In genomic region chr15:55234104-55234799, GRCh38 we compare ENCODE assay signal across 17 cellular contexts. TPM values are rescaled to one million over a fixed set of nuclear protein-coding genes. Genes with fewer than 3 reads are reported as not detected.
DNase-seq lines count a peak whose midpoint lies in the region; ATAC-seq and TF ChIP-seq lines count a peak whose summit lies in the region.
"Had no signal": no experiment of that assay in that cellular context is flagged by ENCODE, and none has a peak within 500 bp of the region (broad histone marks: within the 10 kb centered on the region; RNA-seq: fewer than 3 reads in every experiment).

No MANE protein-coding gene starts in this region.

- H3K27ac ChIP-seq in right lobe of liver = peak overlapping the region in 1 of 3 donors; percentile 62
- H3K27ac ChIP-seq: GM23248, Peyer's patch, SJSA1 had no signal

- DNase-seq in natural killer cell (no peak), right lobe of liver (no peak), NCI-H2081 treated with DMSO at 0.1 percent for 48 hours (lab: John Stamatoyannopoulos, UW) (no peak), GM03348 (ENCODE audit: low spot score) (no peak)
- no peak for DNase-seq in natural killer cell treated with Interleukin-12 subunit alpha and Interleukin-12 subunit beta and Interleukin-15 and Interleukin-18, amount 100 ng/mL, for 72 hours (ENCODE audit: low spot score)
- DNase-seq: ACHN, C1 segment of cervical spinal cord, GM23248, NCI-H1092 treated with DMSO at 0.1 percent for 48 hours, NCI-H146, NCI-H2081, Peyer's patch had no signal

- H3K27me3 ChIP-seq in right lobe of liver = no peaks in the 10 kb centered on the region
- H3K27me3 ChIP-seq: Peyer's patch, SJSA1 had no signal

- intact Hi-C loops in natural killer cell (cut with micrococcal nuclease) = no loop called here
- intact Hi-C loops in right lobe of liver (cut with DNase I) = no loop called here

- peaks cover 0 to 10% (median 2%) of the 10 kb centered on the region in 4 donors for H3K4me1 ChIP-seq in right lobe of liver
- H3K4me1 ChIP-seq: HAP-1, Peyer's patch, SJSA1 had no signal

- no peak overlapping the region for H3K4me3 Mint-ChIP-seq in natural killer cell
- no peak overlapping the region for H3K4me3 Mint-ChIP-seq in natural killer cell treated with Interleukin-12 subunit alpha and Interleukin-12 subunit beta and Interleukin-15 and Interleukin-18, amount 100 ng/mL, for 72 hours
- no peak overlapping the region for H3K4me3 Mint-ChIP-seq in activated T-helper 17 cell treated with anti-CD3 and anti-CD28 coated beads, Interleukin-2, amount 50 U/mL, for 72 hours

- peaks cover 20 to 42% of the 10 kb centered on the region in 2 donors for H3K4me1 Mint-ChIP-seq in natural killer cell
- peaks cover 36 to 48% of the 10 kb centered on the region in 2 donors for H3K4me1 Mint-ChIP-seq in natural killer cell treated with Interleukin-12 subunit alpha and Interleukin-12 subunit beta and Interleukin-15 and Interleukin-18, amount 100 ng/mL, for 72 hours (ENCODE audit: low read depth in 2 of 2)
- H3K4me1 Mint-ChIP-seq in activated T-helper 17 cell treated with anti-CD3 and anti-CD28 coated beads, Interleukin-2, amount 50 U/mL, for 72 hours = peaks cover 40% of the 10 kb centered on the region

- WGBS in right lobe of liver (ENCODE audit: insufficient coverage, low coverage, low lambda C conversion rate, missing lambda C conversion rate) = 34% methylated on average over 2 of the region's 2 CpGs

- H3K36me3 ChIP-seq in right lobe of liver = no peaks in the 10 kb centered on the region
- H3K36me3 ChIP-seq: HAP-1, Peyer's patch had no signal

- no peak for ATAC-seq in natural killer cell
- no peak for ATAC-seq in natural killer cell treated with Interleukin-12 subunit alpha and Interleukin-12 subunit beta and Interleukin-15 and Interleukin-18, amount 100 ng/mL, for 72 hours
- ATAC-seq in activated T-helper 17 cell treated with anti-CD3 and anti-CD28 coated beads, Interleukin-2, amount 50 U/mL, for 72 hours (replicated peaks) = no peak
- ATAC-seq in right lobe of liver = peak; percentile 41 to 78 (median 62)
- no peak for ATAC-seq in HG03135 (IDR thresholded peaks at IDR 0.05; ENCODE audit: unreplicated experiment)
- ATAC-seq: GM12878 had no signal

- H3K27me3 Mint-ChIP-seq in natural killer cell (ENCODE audit: low read depth in 2 of 2) = no peaks in the 10 kb centered on the region
- H3K27me3 Mint-ChIP-seq in natural killer cell treated with Interleukin-12 subunit alpha and Interleukin-12 subunit beta and Interleukin-15 and Interleukin-18, amount 100 ng/mL, for 72 hours = no peaks in the 10 kb centered on the region
- no peaks in the 10 kb centered on the region for H3K27me3 Mint-ChIP-seq in activated T-helper 17 cell treated with anti-CD3 and anti-CD28 coated beads, Interleukin-2, amount 50 U/mL, for 72 hours

- no peaks in the 10 kb centered on the region for H3K9me3 Mint-ChIP-seq in natural killer cell
- H3K9me3 Mint-ChIP-seq in natural killer cell treated with Interleukin-12 subunit alpha and Interleukin-12 subunit beta and Interleukin-15 and Interleukin-18, amount 100 ng/mL, for 72 hours = no peaks in the 10 kb centered on the region
- H3K9me3 Mint-ChIP-seq in activated T-helper 17 cell treated with anti-CD3 and anti-CD28 coated beads, Interleukin-2, amount 50 U/mL, for 72 hours = no peaks in the 10 kb centered on the region

- no peak overlapping the region for H3K4me3 ChIP-seq in right lobe of liver
- H3K4me3 ChIP-seq: GM12878, GM23248, HAP-1, Peyer's patch, SJSA1 had no signal

- no peaks in the 10 kb centered on the region for H3K9me3 ChIP-seq in right lobe of liver
- H3K9me3 ChIP-seq: HAP-1, Peyer's patch, SJSA1 had no signal

- no peak for TF ChIP-seq CTCF in natural killer cell (IDR thresholded peaks at IDR 0.05)
- TF ChIP-seq CTCF in right lobe of liver (IDR thresholded peaks at IDR 0.05) = no peak

- H3K27ac Mint-ChIP-seq in natural killer cell = peak overlapping the region; percentile 7 to 36
- peak overlapping the region in 1 of 2 donors; percentile 6 for H3K27ac Mint-ChIP-seq in natural killer cell treated with Interleukin-12 subunit alpha and Interleukin-12 subunit beta and Interleukin-15 and Interleukin-18, amount 100 ng/mL, for 72 hours
- H3K27ac Mint-ChIP-seq in activated T-helper 17 cell treated with anti-CD3 and anti-CD28 coated beads, Interleukin-2, amount 50 U/mL, for 72 hours = peak overlapping the region; percentile 46

- TF ChIP-seq POLR2A in right lobe of liver (IDR thresholded peaks at IDR 0.05) = no peak

- no peaks in the 10 kb centered on the region for H3K36me3 Mint-ChIP-seq in natural killer cell
- peaks cover 25% of the 10 kb centered on the region for H3K36me3 Mint-ChIP-seq in natural killer cell treated with Interleukin-12 subunit alpha and Interleukin-12 subunit beta and Interleukin-15 and Interleukin-18, amount 100 ng/mL, for 72 hours
- peaks cover 96% of the 10 kb centered on the region for H3K36me3 Mint-ChIP-seq in activated T-helper 17 cell treated with anti-CD3 and anti-CD28 coated beads, Interleukin-2, amount 50 U/mL, for 72 hours (ENCODE audit: low read depth)

RNA-seq across cellular contexts. Expression of gene RSL24D1, which starts 37.5 kb away (rescaled TPM):
- total RNA-seq in natural killer cell = 100 to 1,000 TPM in 2 of 3 donors, 10 to 100 TPM in 1; 97.4 to 102 (median 102) TPM
- total RNA-seq in natural killer cell treated with Interleukin-12 subunit alpha and Interleukin-12 subunit beta and Interleukin-15 and Interleukin-18, amount 100 ng/mL, for 72 hours = 10 to 100 TPM; 76.0 to 76.1 TPM
- 100 to 1,000 TPM; 107 to 111 TPM for total RNA-seq in activated T-helper 17 cell treated with anti-CD3 and anti-CD28 coated beads, Interleukin-2, amount 50 U/mL, for 72 hours
- total RNA-seq in right lobe of liver = 10 to 100 TPM; 13.2 to 27.7 (median 20.2) TPM

RNA-seq across cellular contexts. Expression of gene RAB27A, which starts 55.4 kb away (rescaled TPM):
- 100 to 1,000 TPM in 1 of 3 donors, 10 to 100 TPM in 2; 90.0 to 111 (median 98.1) TPM for total RNA-seq in natural killer cell
- 100 to 1,000 TPM; 136 to 243 TPM for total RNA-seq in natural killer cell treated with Interleukin-12 subunit alpha and Interleukin-12 subunit beta and Interleukin-15 and Interleukin-18, amount 100 ng/mL, for 72 hours
- total RNA-seq in activated T-helper 17 cell treated with anti-CD3 and anti-CD28 coated beads, Interleukin-2, amount 50 U/mL, for 72 hours = 100 to 1,000 TPM in 1 of 2 donors, 10 to 100 TPM in 1; 99.2 to 138 TPM
- total RNA-seq in right lobe of liver = 10 to 100 TPM; 15.9 to 41.4 (median 21.0) TPM

Comparison
In these comparisons a context has a peak if more than half of its experiments do, and no peak if none do; other contexts are left out.
1. ATAC-seq: peak in right lobe of liver (4 of 4); none in natural killer cell (0 of 3), natural killer cell treated with Interleukin-12 subunit alpha and Interleukin-12 subunit beta and Interleukin-15 and Interleukin-18, amount 100 ng/mL, for 72 hours (0 of 2), activated T-helper 17 cell treated with anti-CD3 and anti-CD28 coated beads, Interleukin-2, amount 50 U/mL, for 72 hours (single experiment) and HG03135 (single experiment).